8 cellular contexts compared by ENCODE assay signal in genomic region chr5:107670927-107671741, GRCh38. TPM values are rescaled to one million over a fixed set of nuclear protein-coding genes. Genes with fewer than 3 reads are reported as not detected.
DNase-seq lines count a peak whose midpoint lies in the region; ATAC-seq and TF ChIP-seq lines count a peak whose summit lies in the region.

EFNA5 (minus strand) TSS chr5:107670937.

- H3K4me2 ChIP-seq in BLaER1: peak within 1 kb of the TSS; percentile 98
- peak within 1 kb of the TSS; percentile 92 for H3K4me2 ChIP-seq in mammary epithelial cell (ENCODE audit: insufficient read depth, low read depth, low read length)

- CTCF ChIA-PET in Panc1 (lab: Charles Lee) (no interaction called here), mammary epithelial cell (lab: Charles Lee; ENCODE audit: low non-redundant PET) (no interaction called here)

- dilution Hi-C loops in mammary epithelial cell (cut with HindIII; ENCODE audit: low sequenced_read_pairs): loop anchor here (25.0 kb wide), 1 partner anchor 209 kb away; no protein-coding TSS in a partner anchor

- H4K20me1 ChIP-seq in BLaER1: peaks cover 45% of the 10 kb centered on the region
- H4K20me1 ChIP-seq in mammary epithelial cell (ENCODE audit: insufficient read depth, low read length): no peaks in the 10 kb centered on the region

- H3K79me2 ChIP-seq in mammary epithelial cell (ENCODE audit: insufficient read depth, low read length): peaks cover 56% of the 10 kb centered on the region

- peak within 1 kb of the TSS; percentile 81 for H2AFZ ChIP-seq in mammary epithelial cell (ENCODE audit: low read depth, low read length)

- in situ Hi-C loops in Panc1 (cut with HindIII; ENCODE audit: low pct_unique_long_range_greater_than_20kb, low sequenced_read_pairs) (no loop called here), mammary epithelial cell (cut with MboI; ENCODE audit: low sequenced_read_pairs in 2 of 2) (loop anchor here in 1 of 2 donors (10.0 to 25.0 kb wide), 3 partner anchors 209 to 386 kb away; no protein-coding TSS in a partner anchor)

- intact Hi-C loops in Panc1 (cut with micrococcal nuclease; ENCODE audit: unreplicated experiment) (loop anchor here (5.0 to 10.0 kb wide), 2 partner anchors 99 to 556 kb away; no protein-coding TSS in a partner anchor), mammary epithelial cell (cut with micrococcal nuclease) (loop anchor here (5.0 to 10.0 kb wide), 5 partner anchors 114 to 1216 kb away; no protein-coding TSS in a partner anchor)

- POLR2A ChIA-PET in Panc1 (lab: Charles Lee): interaction anchor here (0.6 to 0.8 kb wide), 4 partner anchors 10 to 604 kb away, joined by 3 to 6 read pairs (median 5); no protein-coding TSS in a partner anchor

- no peaks in the 10 kb centered on the region for H3K36me3 ChIP-seq in BLaER1
- peaks cover 3% of the 10 kb centered on the region; the same call in 1 of the 2 replicates for H3K36me3 ChIP-seq in Panc1 (ENCODE audit: control insufficient read depth, insufficient read depth, low read length)
- H3K36me3 ChIP-seq in mammary epithelial cell (ENCODE audit: insufficient read depth, low read length): no peaks in the 10 kb centered on the region
- H3K36me3 ChIP-seq in iPS-20b (ENCODE audit: insufficient read depth, low read depth, low read length): no peaks in the 10 kb centered on the region

- H3K27me3 ChIP-seq in BLaER1 (peaks cover 59% of the 10 kb centered on the region), Panc1 (ENCODE audit: control insufficient read depth, insufficient read depth, low read length) (no peaks in the 10 kb centered on the region), mammary epithelial cell (ENCODE audit: insufficient read depth, low read length) (no peaks in the 10 kb centered on the region), iPS-20b (ENCODE audit: insufficient read depth, low read length) (peaks cover 23% of the 10 kb centered on the region)

- H3K27ac ChIP-seq in BLaER1 (no peak within 1 kb of the TSS), Panc1 (ENCODE audit: low read length) (peak within 1 kb of the TSS; percentile 92), mammary epithelial cell (ENCODE audit: insufficient read depth, low read depth, low read length) (peak within 1 kb of the TSS; percentile 87), iPS-20b (ENCODE audit: low read length) (no peak within 1 kb of the TSS)

- no peak for TF ChIP-seq CTCF in Panc1 (IDR thresholded peaks at IDR 0.05)
- no peak for TF ChIP-seq CTCF in mammary epithelial cell (conservative IDR thresholded peaks at IDR 0.05 in 1 of 2, IDR thresholded peaks at IDR 0.05 in 1 of 2; ENCODE audit: extremely low read depth in 1 of 2, insufficient read depth in 1 of 2, low read depth in 1 of 2, low read length in 2 of 2)

- ATAC-seq in GM18868 (IDR thresholded peaks at IDR 0.05; ENCODE audit: unreplicated experiment): peak; percentile 32
- peak; percentile 39 for ATAC-seq in HG03432 (IDR thresholded peaks at IDR 0.05; ENCODE audit: unreplicated experiment)
- ATAC-seq in Panc1: peak; percentile 22
- no peak for ATAC-seq in HG03469 (IDR thresholded peaks at IDR 0.05; ENCODE audit: unreplicated experiment)

- H3K9me3 ChIP-seq in BLaER1 (no peaks in the 10 kb centered on the region; the same call in 1 of the 2 replicates), Panc1 (ENCODE audit: control insufficient read depth, insufficient read depth, low read depth, low read length) (no peaks in the 10 kb centered on the region), mammary epithelial cell (replicated peaks; ENCODE audit: insufficient read depth, low read length) (no peaks in the 10 kb centered on the region), iPS-20b (ENCODE audit: insufficient read depth, low read depth, low read length) (no peaks in the 10 kb centered on the region)

- H3K9ac ChIP-seq in BLaER1 (no peak within 1 kb of the TSS), mammary epithelial cell (ENCODE audit: insufficient read depth, low read length) (peak within 1 kb of the TSS; percentile 89), iPS-20b (ENCODE audit: low read depth, low read length) (peak within 1 kb of the TSS; percentile 80)

- BruUV-seq in Panc1 (replicated peaks; lab: Mats Ljungman, UMichigan) (no TSS peak), mammary epithelial cell (replicated peaks; lab: Mats Ljungman, UMichigan) (TSS peak; percentile 13)

- WGBS in mammary epithelial cell (ENCODE audit: low coverage, missing lambda C conversion rate): 5% methylated on average over 37 of the region's 84 CpGs

- no peak for DNase-seq in Panc1 (ENCODE audit: low read depth, low spot score)
- peak; percentile 39 for DNase-seq in mammary epithelial cell
- no peak for DNase-seq in skeletal muscle cell (ENCODE audit: low read depth)

- H3K4me3 ChIP-seq in BLaER1 (peak within 1 kb of the TSS; percentile 66), Panc1 (ENCODE audit: low read depth in 2 of 2, low read length in 2 of 2) (peak within 1 kb of the TSS; percentile 83 to 86), mammary epithelial cell (replicated peaks in 1 of 3; ENCODE audit: insufficient read depth in 1 of 3, low read depth in 2 of 3, low read length in 3 of 3) (peak within 1 kb of the TSS; percentile 75 to 92 (median 84)), iPS-20b (ENCODE audit: low read length) (peak within 1 kb of the TSS; percentile 88), skeletal muscle cell (ENCODE audit: low read depth, low read length) (peak within 1 kb of the TSS; percentile 80)

- peaks cover 40% of the 10 kb centered on the region for H3K4me1 ChIP-seq in BLaER1
- H3K4me1 ChIP-seq in Panc1 (ENCODE audit: control insufficient read depth, insufficient read depth, low read length): peaks cover 19% of the 10 kb centered on the region
- peaks cover 24% of the 10 kb centered on the region for H3K4me1 ChIP-seq in mammary epithelial cell (ENCODE audit: insufficient read depth, low read length)
- peaks cover 16% of the 10 kb centered on the region for H3K4me1 ChIP-seq in iPS-20b (ENCODE audit: insufficient read depth, low read length)

RNA-seq across cellular contexts. Expression of gene EFNA5, which starts in this region (rescaled TPM):
- total RNA-seq in Panc1 (2021; ENCODE audit: unreplicated experiment) (30.5 TPM), mammary epithelial cell (10 to 100 TPM; 21.6 to 27.8 TPM)
- polyA plus RNA-seq in Panc1 (2012; ENCODE audit: insufficient read length): 5.5 TPM
- polyA plus RNA-seq in mammary epithelial cell: 7.5 TPM
- polyA minus RNA-seq in mammary epithelial cell: 159 TPM

Comparison
In these comparisons a context has a peak if more than half of its experiments do, and no peak if none do; other contexts are left out.
1. H3K27ac ChIP-seq: peak in Panc1 (single experiment) and mammary epithelial cell (single experiment); none in BLaER1 (single experiment) and iPS-20b (single experiment).
2. Peak in every context shown above with its lines, with median percentiles within 50 percentile points of each other: H3K4me3 ChIP-seq.